ENCODE assay signal across 1 cellular context in the genomic region with DNA sequence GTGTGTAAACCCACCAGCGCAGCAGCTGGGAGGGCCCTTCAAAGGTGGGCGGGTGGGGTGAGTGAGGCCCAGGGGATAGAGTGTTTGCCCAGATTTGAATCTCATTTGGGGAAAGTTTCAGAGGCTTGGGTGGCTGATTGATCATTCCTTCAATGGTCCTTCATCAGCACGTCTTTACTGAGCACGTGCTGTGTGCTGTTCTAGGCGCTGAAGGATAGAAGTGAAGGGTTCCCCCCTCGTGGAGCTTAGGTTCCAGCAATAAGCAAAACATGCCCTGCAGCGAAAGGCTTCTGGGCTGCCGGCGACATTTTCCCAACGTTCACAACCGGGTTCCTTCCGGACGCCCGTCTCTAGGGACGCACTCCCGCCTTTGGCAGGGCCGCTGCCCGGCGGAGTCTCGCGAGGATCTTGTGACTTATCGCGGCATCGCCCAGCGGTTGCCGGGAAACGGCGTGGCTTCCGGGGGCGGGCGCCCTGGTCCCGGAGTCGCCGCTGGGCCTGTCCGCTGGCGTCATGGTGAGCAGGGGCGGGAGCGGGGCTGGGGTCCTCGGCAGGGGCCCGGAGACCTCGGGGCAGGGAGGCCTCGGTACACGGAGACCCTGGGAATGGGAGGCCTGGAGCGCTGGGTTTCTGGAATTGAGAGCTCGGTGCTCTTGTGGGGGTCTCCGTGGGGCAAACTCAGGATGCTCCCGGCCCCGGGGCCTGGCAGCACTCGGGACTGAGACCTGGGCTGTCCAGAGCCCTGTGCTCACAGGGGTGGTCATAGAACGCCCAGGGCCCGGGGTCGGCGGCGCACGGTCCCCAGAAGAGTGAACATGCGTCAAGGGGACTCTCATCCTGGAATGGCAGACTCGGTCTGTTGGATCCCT.
TF ChIP-seq lines count a peak whose summit lies in the region.

No MANE protein-coding gene starts in this region.

TF ChIP-seq in HepG2, 621 proteins besides CTCF, POLR2A, EP300 and RAD21 (continued from another document and continues in another):
- TF ChIP-seq FOXP1 (IDR thresholded peaks at IDR 0.05) (no peak), FOXP1 (CRISPR knock-in tag; IDR thresholded peaks at IDR 0.05) (no peak), ZNF614 (CRISPR knock-in tag; IDR thresholded peaks at IDR 0.05; ENCODE audit: borderline replicate concordance) (peak; percentile 76; the same call in 1 of the 2 replicates), TOPORS (CRISPR knock-in tag; IDR thresholded peaks at IDR 0.05) (0 out of 2 replicates have a peak, but pooled peaks have one; percentile 15), ZNF552 (CRISPR knock-in tag; IDR thresholded peaks at IDR 0.05; ENCODE audit: borderline replicate concordance) (0 out of 2 replicates have a peak, but pooled peaks have one; percentile 56), RELA (CRISPR knock-in tag; IDR thresholded peaks at IDR 0.05) (peak; percentile 47; the same call in 1 of the 2 replicates), GTF3A (CRISPR knock-in tag; conservative IDR thresholded peaks at IDR 0.05) (0 out of 2 replicates have a peak, but pooled peaks have one; percentile 45), ZNF788 (CRISPR knock-in tag; IDR thresholded peaks at IDR 0.05; ENCODE audit: borderline replicate concordance) (peak; percentile 90; the same call in 1 of the 2 replicates), PBX2 (CRISPR knock-in tag; IDR thresholded peaks at IDR 0.05) (no peak), ZNF549 (CRISPR knock-in tag; IDR thresholded peaks at IDR 0.05) (no peak; the same call in 1 of the 2 replicates), PHF20 (CRISPR knock-in tag; IDR thresholded peaks at IDR 0.05) (peak; percentile 79), SIX1 (CRISPR knock-in tag; IDR thresholded peaks at IDR 0.05; ENCODE audit: borderline replicate concordance) (no peak), MXI1 (IDR thresholded peaks at IDR 0.05; ENCODE audit: borderline replicate concordance, low read depth, low read length) (peak; percentile 99), ZNF691 (CRISPR knock-in tag; IDR thresholded peaks at IDR 0.05; ENCODE audit: borderline replicate concordance, low read depth) (peak; percentile 83), ZNF562 (CRISPR knock-in tag; IDR thresholded peaks at IDR 0.05; ENCODE audit: borderline replicate concordance) (no peak), SNAPC2 (CRISPR knock-in tag; IDR thresholded peaks at IDR 0.05) (peak; percentile 96), ZNF556 (CRISPR knock-in tag; IDR thresholded peaks at IDR 0.05; ENCODE audit: borderline replicate concordance) (peak; percentile 81; the same call in 1 of the 2 replicates), ZNF564 (CRISPR knock-in tag; IDR thresholded peaks at IDR 0.05) (no peak), CEBPG (CRISPR knock-in tag; IDR thresholded peaks at IDR 0.05) (peak; percentile 43), ONECUT2 (CRISPR knock-in tag; IDR thresholded peaks at IDR 0.05) (no peak; the same call in 1 of the 2 replicates), PPARG (CRISPR knock-in tag; conservative IDR thresholded peaks at IDR 0.05) (peak; percentile 65; the same call in 1 of the 2 replicates), ZNF333 (CRISPR knock-in tag; IDR thresholded peaks at IDR 0.05; ENCODE audit: borderline replicate concordance) (no peak; the same call in 1 of the 2 replicates), FIP1L1 (IDR thresholded peaks at IDR 0.05; ENCODE audit: borderline replicate concordance, insufficient read depth, low read depth, low read length) (no peak), ZBTB3 (CRISPR knock-in tag; IDR thresholded peaks at IDR 0.05; ENCODE audit: borderline replicate concordance, low read depth) (0 out of 2 replicates have a peak, but pooled peaks have one; percentile 43), MEF2D (CRISPR knock-in tag; IDR thresholded peaks at IDR 0.05) (peak; percentile 53; the same call in 1 of the 2 replicates), ZNF17 (CRISPR knock-in tag; IDR thresholded peaks at IDR 0.05) (0 out of 2 replicates have a peak, but pooled peaks have one; percentile 15), HNRNPH1 (optimal IDR thresholded peaks at IDR 0.05; ENCODE audit: low read depth, low read length) (peak; percentile 64), CBFB (CRISPR knock-in tag; IDR thresholded peaks at IDR 0.05) (0 out of 2 replicates have a peak, but pooled peaks have one; percentile 55), ETV5 (CRISPR knock-in tag; IDR thresholded peaks at IDR 0.05; ENCODE audit: borderline replicate concordance) (peak; percentile 97), PAWR (CRISPR knock-in tag; IDR thresholded peaks at IDR 0.05; ENCODE audit: borderline replicate concordance) (peak; percentile 41; the same call in 1 of the 2 replicates), TARDBP (CRISPR knock-in tag; IDR thresholded peaks at IDR 0.05) (no peak), SPEN (CRISPR knock-in tag; IDR thresholded peaks at IDR 0.05; ENCODE audit: low read depth) (peak; percentile 94), GFI1 (CRISPR knock-in tag; IDR thresholded peaks at IDR 0.05; ENCODE audit: borderline replicate concordance) (0 out of 2 replicates have a peak, but pooled peaks have one; percentile 31), MTF2 (CRISPR knock-in tag; IDR thresholded peaks at IDR 0.05; ENCODE audit: borderline replicate concordance) (0 out of 2 replicates have a peak, but pooled peaks have one; percentile 46), ZNF879 (CRISPR knock-in tag; IDR thresholded peaks at IDR 0.05) (0 out of 2 replicates have a peak, but pooled peaks have one; percentile 19), ZNF180 (CRISPR knock-in tag; IDR thresholded peaks at IDR 0.05; ENCODE audit: borderline replicate concordance, low read depth) (no peak), AGO2 (optimal IDR thresholded peaks at IDR 0.05; ENCODE audit: low read depth, low read length) (peak; percentile 81), TBX2 (CRISPR knock-in tag; IDR thresholded peaks at IDR 0.05; ENCODE audit: borderline replicate concordance) (peak; percentile 77), ZNF143 (CRISPR knock-in tag; IDR thresholded peaks at IDR 0.05) (peak; percentile 81), PHF21A (CRISPR knock-in tag; IDR thresholded peaks at IDR 0.05) (0 out of 2 replicates have a peak, but pooled peaks have one; percentile 38), KDM2A (CRISPR knock-in tag; IDR thresholded peaks at IDR 0.05; ENCODE audit: borderline replicate concordance, low read depth) (peak; percentile 96), ZFP36L2 (CRISPR knock-in tag; IDR thresholded peaks at IDR 0.05) (no peak), TBL1XR1 (IDR thresholded peaks at IDR 0.05; ENCODE audit: borderline replicate concordance, low read length, partially characterized antibody) (peak; percentile 46), XRCC5 (optimal IDR thresholded peaks at IDR 0.05; ENCODE audit: low read length) (peak; percentile 36), ZNF607 (CRISPR knock-in tag; IDR thresholded peaks at IDR 0.05; ENCODE audit: borderline replicate concordance) (no peak), ZNF543 (CRISPR knock-in tag; IDR thresholded peaks at IDR 0.05) (peak; percentile 87), IRX3 (CRISPR knock-in tag; IDR thresholded peaks at IDR 0.05; ENCODE audit: borderline replicate concordance, low read depth) (peak; percentile 85; the same call in 1 of the 2 replicates), KLF15 (CRISPR knock-in tag; IDR thresholded peaks at IDR 0.05; ENCODE audit: borderline replicate concordance) (no peak), PRPF4 (IDR thresholded peaks at IDR 0.05; ENCODE audit: low read depth, low read length, poor library complexity, severe bottlenecking) (no peak), SP1 (IDR thresholded peaks at IDR 0.05) (peak; percentile 92), SP1 (CRISPR knock-in tag; IDR thresholded peaks at IDR 0.05) (0 out of 2 replicates have a peak, but pooled peaks have one; percentile 45)
- TF ChIP-seq, protein P1, sequence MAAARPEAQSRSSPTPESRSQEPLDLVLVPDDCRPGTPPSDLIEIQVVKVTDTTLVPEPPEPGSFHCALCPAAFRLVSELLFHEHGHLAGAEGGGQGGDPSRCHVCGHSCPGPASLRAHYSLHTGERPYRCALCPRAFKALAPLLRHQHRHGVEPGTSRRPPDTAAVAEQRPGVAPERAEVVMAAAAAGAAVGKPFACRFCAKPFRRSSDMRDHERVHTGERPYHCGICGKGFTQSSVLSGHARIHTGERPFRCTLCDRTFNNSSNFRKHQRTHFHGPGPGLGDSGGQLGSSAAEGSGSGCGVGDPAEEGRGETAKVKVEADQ (CRISPR knock-in tag; IDR thresholded peaks at IDR 0.05; ENCODE audit: borderline replicate concordance) = no peak
- TF ChIP-seq, protein P2, sequence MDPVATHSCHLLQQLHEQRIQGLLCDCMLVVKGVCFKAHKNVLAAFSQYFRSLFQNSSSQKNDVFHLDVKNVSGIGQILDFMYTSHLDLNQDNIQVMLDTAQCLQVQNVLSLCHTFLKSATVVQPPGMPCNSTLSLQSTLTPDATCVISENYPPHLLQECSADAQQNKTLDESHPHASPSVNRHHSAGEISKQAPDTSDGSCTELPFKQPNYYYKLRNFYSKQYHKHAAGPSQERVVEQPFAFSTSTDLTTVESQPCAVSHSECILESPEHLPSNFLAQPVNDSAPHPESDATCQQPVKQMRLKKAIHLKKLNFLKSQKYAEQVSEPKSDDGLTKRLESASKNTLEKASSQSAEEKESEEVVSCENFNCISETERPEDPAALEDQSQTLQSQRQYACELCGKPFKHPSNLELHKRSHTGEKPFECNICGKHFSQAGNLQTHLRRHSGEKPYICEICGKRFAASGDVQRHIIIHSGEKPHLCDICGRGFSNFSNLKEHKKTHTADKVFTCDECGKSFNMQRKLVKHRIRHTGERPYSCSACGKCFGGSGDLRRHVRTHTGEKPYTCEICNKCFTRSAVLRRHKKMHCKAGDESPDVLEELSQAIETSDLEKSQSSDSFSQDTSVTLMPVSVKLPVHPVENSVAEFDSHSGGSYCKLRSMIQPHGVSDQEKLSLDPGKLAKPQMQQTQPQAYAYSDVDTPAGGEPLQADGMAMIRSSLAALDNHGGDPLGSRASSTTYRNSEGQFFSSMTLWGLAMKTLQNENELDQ (CRISPR knock-in tag; IDR thresholded peaks at IDR 0.05; ENCODE audit: borderline replicate concordance) = no peak
- TF ChIP-seq, protein P3, sequence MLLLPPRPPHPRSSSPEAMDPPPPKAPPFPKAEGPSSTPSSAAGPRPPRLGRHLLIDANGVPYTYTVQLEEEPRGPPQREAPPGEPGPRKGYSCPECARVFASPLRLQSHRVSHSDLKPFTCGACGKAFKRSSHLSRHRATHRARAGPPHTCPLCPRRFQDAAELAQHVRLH (CRISPR knock-in tag; IDR thresholded peaks at IDR 0.05; ENCODE audit: borderline replicate concordance, low read depth) = peak; percentile 90; the same call in 1 of the 2 replicates
- TF ChIP-seq, protein P4, sequence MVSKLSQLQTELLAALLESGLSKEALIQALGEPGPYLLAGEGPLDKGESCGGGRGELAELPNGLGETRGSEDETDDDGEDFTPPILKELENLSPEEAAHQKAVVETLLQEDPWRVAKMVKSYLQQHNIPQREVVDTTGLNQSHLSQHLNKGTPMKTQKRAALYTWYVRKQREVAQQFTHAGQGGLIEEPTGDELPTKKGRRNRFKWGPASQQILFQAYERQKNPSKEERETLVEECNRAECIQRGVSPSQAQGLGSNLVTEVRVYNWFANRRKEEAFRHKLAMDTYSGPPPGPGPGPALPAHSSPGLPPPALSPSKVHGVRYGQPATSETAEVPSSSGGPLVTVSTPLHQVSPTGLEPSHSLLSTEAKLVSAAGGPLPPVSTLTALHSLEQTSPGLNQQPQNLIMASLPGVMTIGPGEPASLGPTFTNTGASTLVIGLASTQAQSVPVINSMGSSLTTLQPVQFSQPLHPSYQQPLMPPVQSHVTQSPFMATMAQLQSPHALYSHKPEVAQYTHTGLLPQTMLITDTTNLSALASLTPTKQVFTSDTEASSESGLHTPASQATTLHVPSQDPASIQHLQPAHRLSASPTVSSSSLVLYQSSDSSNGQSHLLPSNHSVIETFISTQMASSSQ (IDR thresholded peaks at IDR 0.05; ENCODE audit: low read depth) = no peak
- TF ChIP-seq, protein P4 (CRISPR knock-in tag; IDR thresholded peaks at IDR 0.05; ENCODE audit: borderline replicate concordance) = peak; percentile 29; the same call in 1 of the 2 replicates
- TF ChIP-seq, protein P5, sequence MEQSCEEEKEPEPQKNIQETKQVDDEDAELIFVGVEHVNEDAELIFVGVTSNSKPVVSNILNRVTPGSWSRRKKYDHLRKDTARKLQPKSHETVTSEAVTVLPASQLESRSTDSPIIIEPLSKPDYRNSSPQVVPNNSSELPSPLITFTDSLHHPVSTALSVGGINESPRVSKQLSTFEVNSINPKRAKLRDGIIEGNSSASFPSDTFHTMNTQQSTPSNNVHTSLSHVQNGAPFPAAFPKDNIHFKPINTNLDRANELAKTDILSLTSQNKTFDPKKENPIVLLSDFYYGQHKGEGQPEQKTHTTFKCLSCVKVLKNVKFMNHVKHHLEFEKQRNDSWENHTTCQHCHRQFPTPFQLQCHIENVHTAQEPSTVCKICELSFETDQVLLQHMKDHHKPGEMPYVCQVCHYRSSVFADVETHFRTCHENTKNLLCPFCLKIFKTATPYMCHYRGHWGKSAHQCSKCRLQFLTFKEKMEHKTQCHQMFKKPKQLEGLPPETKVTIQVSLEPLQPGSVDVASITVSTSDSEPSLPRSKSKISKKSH (CRISPR knock-in tag; IDR thresholded peaks at IDR 0.05; ENCODE audit: borderline replicate concordance) = peak; percentile 72; the same call in 1 of the 2 replicates
- TF ChIP-seq, protein P6, sequence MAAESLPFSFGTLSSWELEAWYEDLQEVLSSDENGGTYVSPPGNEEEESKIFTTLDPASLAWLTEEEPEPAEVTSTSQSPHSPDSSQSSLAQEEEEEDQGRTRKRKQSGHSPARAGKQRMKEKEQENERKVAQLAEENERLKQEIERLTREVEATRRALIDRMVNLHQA (CRISPR knock-in tag; IDR thresholded peaks at IDR 0.05) = no peak
